ENCODE assay signal across 8 cellular contexts in genomic region chr1:12595839-12596821, GRCh38. TPM values are rescaled to one million over a fixed set of nuclear protein-coding genes. Genes with fewer than 3 reads are reported as not detected.
DNase-seq lines count a peak whose midpoint lies in the region; ATAC-seq, FAIRE-seq and TF ChIP-seq lines count a peak whose summit lies in the region.

No MANE protein-coding gene starts in this region.

- H3K9me3 ChIP-seq in ectodermal cell (ENCODE audit: control insufficient read depth, low read length) = no peaks in the 10 kb centered on the region
- H3K9me3 ChIP-seq in right lobe of liver = no peaks in the 10 kb centered on the region
- no peaks in the 10 kb centered on the region for H3K9me3 ChIP-seq in stomach smooth muscle (ENCODE audit: control insufficient read depth in 2 of 2, low read length in 2 of 2)

- no peak for FAIRE-seq in D721Med (lab: Jason Lieb, UNC)

- H3K36me3 ChIP-seq in ectodermal cell (ENCODE audit: control insufficient read depth, insufficient read depth, low read length) (no peaks in the 10 kb centered on the region), right lobe of liver (peaks cover 0 to 10% (median 0%) of the 10 kb centered on the region in 4 donors), stomach smooth muscle (ENCODE audit: control insufficient read depth in 2 of 2, insufficient read depth in 2 of 2, low read length in 2 of 2) (peaks cover 0 to 7% of the 10 kb centered on the region in 2 donors)

- TF ChIP-seq CTCF in right lobe of liver (IDR thresholded peaks at IDR 0.05) (no peak), D721Med (IDR thresholded peaks at IDR 0.05; ENCODE audit: insufficient read depth, missing control alignments) (no peak)

- ATAC-seq in GM19463 (IDR thresholded peaks at IDR 0.05; ENCODE audit: unreplicated experiment) (peak; percentile 75), right lobe of liver (peak; percentile 68 to 80 (median 77))

- H3K27ac ChIP-seq in ectodermal cell (ENCODE audit: insufficient read depth, low read depth, low read length, poor library complexity, severe bottlenecking) (no peak overlapping the region), right lobe of liver (peak overlapping the region; percentile 86 to 96 (median 89)), stomach smooth muscle (ENCODE audit: low read length) (peak overlapping the region; percentile 94)

- H3K4me3 ChIP-seq in ectodermal cell (ENCODE audit: insufficient read depth, low read depth, low read length) (peak overlapping the region; percentile 22), right lobe of liver (peak overlapping the region; percentile 26 to 37 (median 34)), stomach smooth muscle (ENCODE audit: low read length in 2 of 2) (peak overlapping the region; percentile 15 to 70)

- H3K9ac ChIP-seq in stomach smooth muscle (ENCODE audit: low read length in 2 of 2) = peak overlapping the region in 1 of 2 donors; percentile 47

- H3K4me1 ChIP-seq in ectodermal cell (ENCODE audit: control insufficient read depth, insufficient read depth, low read length) (peaks cover 10% of the 10 kb centered on the region), right lobe of liver (peaks cover 3 to 93% (median 47%) of the 10 kb centered on the region in 4 donors), stomach smooth muscle (ENCODE audit: control insufficient read depth, insufficient read depth, low read length) (peaks cover 85% of the 10 kb centered on the region)

- DNase-seq in AG08395 (ENCODE audit: low spot score) (peak; percentile 95), right lobe of liver (peak; percentile 96 to 97 (median 97)), D721Med (ENCODE audit: insufficient read length, low spot score) (no peak)
- no peak for DNase-seq in stimulated activated CD4-positive, alpha-beta T cell treated with anti-CD3 and anti-CD28 coated beads, Interleukin-4, amount 100 ng/mL, for 24 hours

- TF ChIP-seq POLR2A in right lobe of liver (IDR thresholded peaks at IDR 0.05) = peak; percentile 35

- 6% methylated on average over 56 of the region's 56 CpGs for WGBS in ectodermal cell, 2 experiments
- WGBS in right lobe of liver (ENCODE audit: insufficient coverage, low coverage, low lambda C conversion rate, missing lambda C conversion rate) = 3% methylated on average over 12 of the region's 56 CpGs

- peaks cover 34% of the 10 kb centered on the region for H3K27me3 ChIP-seq in ectodermal cell (ENCODE audit: control insufficient read depth, insufficient read depth, low read length, poor library complexity, severe bottlenecking)
- H3K27me3 ChIP-seq in right lobe of liver = no peaks in the 10 kb centered on the region
- H3K27me3 ChIP-seq in stomach smooth muscle (ENCODE audit: control insufficient read depth in 1 of 2, insufficient read depth in 2 of 2, low read length in 2 of 2) = no peaks in the 10 kb centered on the region

- intact Hi-C loops in right lobe of liver (cut with DNase I) = loop anchor here in 1 of 2 donors (10.0 kb wide), 1 partner anchor 51 kb away; no protein-coding TSS in a partner anchor

TF ChIP-seq in PFSK-1, 5 proteins besides CTCF, POLR2A, EP300 and RAD21:
- TF ChIP-seq TAF1 (IDR thresholded peaks at IDR 0.05; ENCODE audit: borderline replicate concordance, insufficient read depth, low read length) (0 out of 2 replicates have a peak, but pooled peaks have one; percentile 10), FOXP2 (optimal IDR thresholded peaks at IDR 0.05; ENCODE audit: borderline replicate concordance, extremely low read depth, extremely low read length, insufficient read depth) (peak; percentile 99), REST (IDR thresholded peaks at IDR 0.05; ENCODE audit: insufficient read depth in 1 of 2, low read depth in 2 of 2, low read length in 2 of 2) (peak in 1 of 2 experiments; percentile 63; a peak in 1 of 4 replicates), POLR2AphosphoS5 (IDR thresholded peaks at IDR 0.05; ENCODE audit: low read depth, low read length) (no peak; the same call in 1 of the 2 replicates), SIN3A (IDR thresholded peaks at IDR 0.05; ENCODE audit: borderline replicate concordance, insufficient read depth, low read length) (no peak)

RNA-seq across cellular contexts. Expression of gene DHRS3, which starts 21.9 kb away (rescaled TPM):
- 49.3 TPM for polyA plus RNA-seq in PFSK-1 (2012; ENCODE audit: insufficient read length, low read depth)
- 1.4 TPM for polyA plus RNA-seq in ectodermal cell (2013, experiment 1 of 4)
- polyA plus RNA-seq in ectodermal cell (2013, experiment 2 of 4) = 1.6 TPM
- polyA plus RNA-seq in ectodermal cell (2013, experiment 3 of 4) = 0.64 TPM
- 1.8 TPM for polyA plus RNA-seq in ectodermal cell (2013, experiment 4 of 4)
- total RNA-seq in right lobe of liver = 100 to 1,000 TPM; 132 to 252 (median 172) TPM

RNA-seq across cellular contexts. Expression of gene AADACL4, which starts 47.8 kb away (rescaled TPM):
- not detected for polyA plus RNA-seq in PFSK-1 (2012; ENCODE audit: insufficient read length, low read depth)
- not detected for polyA plus RNA-seq in ectodermal cell (2013, experiment 1 of 4)
- not detected for polyA plus RNA-seq in ectodermal cell (2013, experiment 2 of 4)
- not detected for polyA plus RNA-seq in ectodermal cell (2013, experiment 3 of 4)
- polyA plus RNA-seq in ectodermal cell (2013, experiment 4 of 4) = not detected
- total RNA-seq in right lobe of liver = not detected

Comparison
In these comparisons a context has a peak if more than half of its experiments do, and no peak if none do; other contexts are left out.
1. DNase-seq: peak in AG08395 (single experiment) and right lobe of liver (3 of 3); none in D721Med (single experiment) and stimulated activated CD4-positive, alpha-beta T cell treated with anti-CD3 and anti-CD28 coated beads, Interleukin-4, amount 100 ng/mL, for 24 hours (single experiment).
2. Peak in every context shown above with its lines, with median percentiles within 50 percentile points of each other: H3K4me3 ChIP-seq.